ENCODE assay signal across 6 cellular contexts in the genomic region with DNA sequence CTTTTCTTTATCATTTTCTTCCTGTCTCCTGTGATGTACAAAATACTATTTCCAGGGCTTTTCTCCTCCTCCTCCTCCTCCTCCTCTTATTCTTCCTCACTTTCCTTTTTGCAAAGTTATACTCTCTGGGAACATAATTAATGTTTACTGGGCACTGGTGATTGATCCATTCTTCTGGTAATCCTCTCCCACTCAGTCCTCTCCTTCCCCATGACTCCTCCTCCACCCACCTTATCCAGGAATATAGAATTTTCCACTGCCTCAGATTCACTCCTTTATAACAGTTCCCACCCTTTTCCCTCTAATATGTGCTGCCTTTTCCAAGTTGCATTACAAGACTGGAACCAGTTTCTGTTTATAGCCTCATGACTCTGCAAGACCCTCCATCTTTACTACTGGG.
"Had no signal": no experiment of that assay in that cellular context is flagged by ENCODE, and none has a peak within 500 bp of the region (broad histone marks: within the 10 kb centered on the region; RNA-seq: fewer than 3 reads in every experiment).

No MANE protein-coding gene starts in this region.

- DNase-seq: IMR-90, KBM-7 had no signal

- H3K9me3 Mint-ChIP-seq: IgD-negative memory B cell had no signal

- H3K4me3 ChIP-seq: K562 had no signal

- H3K27ac ChIP-seq: HL-60 had no signal

- H3K4me3 Mint-ChIP-seq: IgD-negative memory B cell had no signal

- ATAC-seq: HepG2, K562 had no signal

- H3K36me3 Mint-ChIP-seq: IgD-negative memory B cell had no signal
